Comparison of ENCODE assay signal across 17 cellular contexts in genomic region chr4:89161841-89162240, GRCh38.
"Had no signal": no experiment of that assay in that cellular context is flagged by ENCODE, and none has a peak within 500 bp of the region (broad histone marks: within the 10 kb centered on the region; RNA-seq: fewer than 3 reads in every experiment).

No MANE protein-coding gene starts in this region.

- H3K36me3 Mint-ChIP-seq: activated CD4-positive, alpha-beta memory T cell treated with anti-CD3 and anti-CD28 coated beads for 36 hours; activated naive CD8-positive, alpha-beta T cell treated with anti-CD3 and anti-CD28 coated beads for 36 hours; natural killer cell treated with Interleukin-12 subunit alpha and Interleukin-12 subunit beta and Interleukin-15 and Interleukin-18, amount 100 ng/mL, for 72 hours; type B pancreatic cell had no signal

- ATAC-seq: left lobe of liver; natural killer cell treated with Interleukin-12 subunit alpha and Interleukin-12 subunit beta and Interleukin-15 and Interleukin-18, amount 100 ng/mL, for 72 hours; right lobe of liver had no signal

- H3K9me3 ChIP-seq: right lobe of liver, suprapubic skin had no signal

- H3K4me3 ChIP-seq: right lobe of liver, suprapubic skin had no signal

- DNase-seq: activated CD4-positive, alpha-beta memory T cell treated with anti-CD3 and anti-CD28 coated beads for 36 hours; activated CD4-positive, alpha-beta T cell treated with anti-CD3 and anti-CD28 coated beads for 1 hour; activated gamma-delta T cell treated with Interleukin-2 at 50 U/mL for 16 hours; activated naive CD8-positive, alpha-beta T cell treated with anti-CD3 and anti-CD28 coated beads for 36 hours; activated T-cell treated with anti-CD3 and anti-CD28 coated beads, Interleukin-2, amount 50 U/mL, for 48 hours; aorta; effector CD4-positive, alpha-beta T cell; head of caudate nucleus; nucleus accumbens; right lobe of liver; stimulated activated CD4-positive, alpha-beta T cell treated with anti-CD3 and anti-CD28 coated beads, Interleukin-2, amount 100 ng/mL, for 24 hours; stimulated activated naive CD4-positive, alpha-beta T cell had no signal

- H3K4me1 Mint-ChIP-seq: activated naive CD8-positive, alpha-beta T cell treated with anti-CD3 and anti-CD28 coated beads for 36 hours had no signal

- H3K27ac ChIP-seq: right lobe of liver, suprapubic skin had no signal

- H3K4me1 ChIP-seq: right lobe of liver, suprapubic skin had no signal

- H3K27me3 ChIP-seq: right lobe of liver, suprapubic skin had no signal

- H3K9me3 Mint-ChIP-seq: activated naive CD8-positive, alpha-beta T cell treated with anti-CD3 and anti-CD28 coated beads for 36 hours; natural killer cell treated with Interleukin-12 subunit alpha and Interleukin-12 subunit beta and Interleukin-15 and Interleukin-18, amount 100 ng/mL, for 72 hours; type B pancreatic cell had no signal

- H3K36me3 ChIP-seq: right lobe of liver, suprapubic skin had no signal

- H3K27ac Mint-ChIP-seq: activated CD4-positive, alpha-beta memory T cell treated with anti-CD3 and anti-CD28 coated beads for 36 hours; activated naive CD8-positive, alpha-beta T cell treated with anti-CD3 and anti-CD28 coated beads for 36 hours; natural killer cell treated with Interleukin-12 subunit alpha and Interleukin-12 subunit beta and Interleukin-15 and Interleukin-18, amount 100 ng/mL, for 72 hours; progenitor cell of endocrine pancreas; type B pancreatic cell had no signal

- H3K4me3 Mint-ChIP-seq: activated CD4-positive, alpha-beta memory T cell treated with anti-CD3 and anti-CD28 coated beads for 36 hours; activated naive CD8-positive, alpha-beta T cell treated with anti-CD3 and anti-CD28 coated beads for 36 hours; natural killer cell treated with Interleukin-12 subunit alpha and Interleukin-12 subunit beta and Interleukin-15 and Interleukin-18, amount 100 ng/mL, for 72 hours; type B pancreatic cell had no signal

- H3K27me3 Mint-ChIP-seq: progenitor cell of endocrine pancreas, type B pancreatic cell had no signal
